In the genomic region with DNA sequence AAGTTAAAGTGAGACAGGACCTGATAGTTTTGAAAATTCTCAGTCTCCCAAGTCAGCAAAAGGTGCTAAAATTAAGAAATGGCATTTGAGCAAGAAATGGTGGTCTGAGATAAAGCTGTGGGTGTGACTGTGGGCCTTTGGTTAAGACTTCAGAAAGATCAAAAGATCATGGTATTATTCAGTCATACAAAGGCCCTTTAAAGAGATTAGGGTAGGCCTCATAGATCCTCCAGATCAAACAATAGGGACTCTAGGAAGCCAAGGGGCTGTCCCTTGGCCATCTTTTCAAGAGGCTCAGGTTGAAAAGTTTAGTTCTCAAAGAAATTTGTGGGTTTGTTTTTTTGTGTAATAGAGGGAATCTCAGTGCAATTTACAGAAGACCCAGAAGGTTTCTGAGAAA, we compare ENCODE assay signal across 26 cellular contexts. TPM values are rescaled to one million over a fixed set of nuclear protein-coding genes. Genes with fewer than 3 reads are reported as not detected.
DNase-seq lines count a peak whose midpoint lies in the region; ATAC-seq and TF ChIP-seq lines count a peak whose summit lies in the region.
"Had no signal": no experiment of that assay in that cellular context is flagged by ENCODE, and none has a peak within 500 bp of the region (broad histone marks: within the 10 kb centered on the region; RNA-seq: fewer than 3 reads in every experiment).

No MANE protein-coding gene starts in this region.

- peaks cover 16% of the 10 kb centered on the region for H3K4me1 Mint-ChIP-seq in activated CD8-positive, alpha-beta T cell treated with anti-CD3 and anti-CD28 coated beads for 36 hours (ENCODE audit: low read depth)
- H3K4me1 Mint-ChIP-seq in activated CD8-positive, alpha-beta T cell treated with anti-CD3 and anti-CD28 coated beads, Interleukin-2, amount 10 ng/mL, durations not matched to agents 7 days and 5 days (ENCODE audit: low read depth): peaks cover 12% of the 10 kb centered on the region
- H3K4me1 Mint-ChIP-seq in neural progenitor cell: peaks cover 31% of the 10 kb centered on the region
- no peaks in the 10 kb centered on the region for H3K4me1 Mint-ChIP-seq in CD14-positive monocyte
- H3K4me1 Mint-ChIP-seq in H9: peaks cover 17 to 24% of the 10 kb centered on the region in 2 experiments

- no peak overlapping the region for H2BK20ac ChIP-seq in H9 (ENCODE audit: low read depth, low read length, poor library complexity, severe bottlenecking)

- no peaks in the 10 kb centered on the region for H3K23me2 ChIP-seq in H9 (ENCODE audit: insufficient read length, low read depth, low read length, poor library complexity, severe bottlenecking)

- TF ChIP-seq CTCF in activated CD8-positive, alpha-beta T cell treated with anti-CD3 and anti-CD28 coated beads for 36 hours (IDR thresholded peaks at IDR 0.05): no peak
- TF ChIP-seq CTCF in neural progenitor cell (IDR thresholded peaks at IDR 0.05) (no peak), CD14-positive monocyte (IDR thresholded peaks at IDR 0.05) (no peak), H9 (conservative IDR thresholded peaks at IDR 0.05) (no peak)

- H3K36me3 Mint-ChIP-seq in activated CD8-positive, alpha-beta T cell treated with anti-CD3 and anti-CD28 coated beads for 36 hours (ENCODE audit: low read depth): no peaks in the 10 kb centered on the region
- H3K36me3 Mint-ChIP-seq in activated CD8-positive, alpha-beta T cell treated with anti-CD3 and anti-CD28 coated beads, Interleukin-2, amount 10 ng/mL, durations not matched to agents 7 days and 5 days (ENCODE audit: low read depth): no peaks in the 10 kb centered on the region
- H3K36me3 Mint-ChIP-seq in neural progenitor cell (no peaks in the 10 kb centered on the region), CD14-positive monocyte (no peaks in the 10 kb centered on the region), H9 (ENCODE audit: insufficient read depth in 1 of 3, low read depth in 3 of 3) (peaks cover 4 to 15% (median 11%) of the 10 kb centered on the region in 3 experiments; a peak in 6 of 7 replicates)

- no peak overlapping the region for H3T11ph ChIP-seq in H9 (ENCODE audit: low read length)

- no peak overlapping the region for H3K23ac ChIP-seq in H9 (ENCODE audit: insufficient read length, low read depth, low read length)

- no peak overlapping the region for H3K4me3 Mint-ChIP-seq in activated CD8-positive, alpha-beta T cell treated with anti-CD3 and anti-CD28 coated beads for 36 hours
- H3K4me3 Mint-ChIP-seq in activated CD8-positive, alpha-beta T cell treated with anti-CD3 and anti-CD28 coated beads, Interleukin-2, amount 10 ng/mL, durations not matched to agents 7 days and 5 days: no peak overlapping the region
- H3K4me3 Mint-ChIP-seq in neural progenitor cell (no peak overlapping the region), CD14-positive monocyte (no peak overlapping the region), H9 (no peak overlapping the region)

- ATAC-seq in activated CD8-positive, alpha-beta T cell treated with anti-CD3 and anti-CD28 coated beads for 36 hours: peak; percentile 94
- ATAC-seq in activated CD8-positive, alpha-beta T cell treated with anti-CD3 and anti-CD28 coated beads, Interleukin-2, amount 10 ng/mL, durations not matched to agents 7 days and 5 days: no peak

- POLR2A ChIA-PET in activated CD8-positive, alpha-beta T cell treated with anti-CD3 and anti-CD28 coated beads for 36 hours (lab: Charles Lee): interaction anchor here (0.6 kb wide), 1 partner anchor 79 kb away, joined by 3 read pairs; no protein-coding TSS in a partner anchor
- POLR2A ChIA-PET in activated CD8-positive, alpha-beta T cell treated with anti-CD3 and anti-CD28 coated beads, Interleukin-2, amount 10 ng/mL, durations not matched to agents 7 days and 5 days (lab: Charles Lee): no interaction called here

- no peaks in the 10 kb centered on the region for H3K79me2 ChIP-seq in neural progenitor cell (ENCODE audit: low read depth)
- H3K79me2 ChIP-seq in H9 (ENCODE audit: insufficient read depth, low read length): no peaks in the 10 kb centered on the region

- no peak overlapping the region for H3K27ac Mint-ChIP-seq in activated CD8-positive, alpha-beta T cell treated with anti-CD3 and anti-CD28 coated beads for 36 hours
- no peak overlapping the region for H3K27ac Mint-ChIP-seq in activated CD8-positive, alpha-beta T cell treated with anti-CD3 and anti-CD28 coated beads, Interleukin-2, amount 10 ng/mL, durations not matched to agents 7 days and 5 days
- H3K27ac Mint-ChIP-seq in neural progenitor cell (peak overlapping the region; percentile 23), CD14-positive monocyte (no peak overlapping the region), H9 (no peak overlapping the region; a peak in 1 of 7 replicates)

- peak; percentile 53 for DNase-seq in activated CD8-positive, alpha-beta T cell treated with anti-CD3 and anti-CD28 coated beads for 36 hours
- no peak for DNase-seq in activated CD8-positive, alpha-beta T cell treated with anti-CD3 and anti-CD28 coated beads, Interleukin-2, amount 10 ng/mL, durations not matched to agents 7 days and 5 days
- DNase-seq in neural progenitor cell (ENCODE audit: low spot score) (peak; percentile 78), CD14-positive monocyte (ENCODE audit: low spot score) (no peak), H9 (no peak), NCI-H524 (lab: John Stamatoyannopoulos, UW) (no peak)
- DNase-seq: 8988T, ACHN, BE2C, GOT3, HCEC 1CT, IMR-90, KG1, MG63, NCI-H1105 treated with DMSO at 0.1 percent for 48 hours, NCI-H146, NCI-H2029, NCI-H446 treated with DMSO at 0.1 percent for 48 hours, NCI-H526 treated with DMSO at 0.1 percent for 48 hours, PC-9, Right ventricle myocardium superior had no signal

- H3K4me2 ChIP-seq in neural progenitor cell (peak overlapping the region; percentile 59), H9 (ENCODE audit: insufficient read depth, insufficient read length, low read length) (no peak overlapping the region)
- H3K4me2 ChIP-seq: PC-9 had no signal

- H3K27me3 ChIP-seq in ectodermal cell (ENCODE audit: control insufficient read depth, insufficient read depth, low read length, poor library complexity, severe bottlenecking): no peaks in the 10 kb centered on the region
- peaks cover 85% of the 10 kb centered on the region for H3K27me3 ChIP-seq in neural progenitor cell
- no peaks in the 10 kb centered on the region for H3K27me3 ChIP-seq in H9 (ENCODE audit: insufficient read depth, low read length)
- H3K27me3 ChIP-seq: BE2C, MG63 had no signal

- H4K5ac ChIP-seq in H9 (ENCODE audit: insufficient read length, low read depth, low read length): no peak overlapping the region

- H3K9me3 Mint-ChIP-seq in activated CD8-positive, alpha-beta T cell treated with anti-CD3 and anti-CD28 coated beads for 36 hours: no peaks in the 10 kb centered on the region
- H3K9me3 Mint-ChIP-seq in activated CD8-positive, alpha-beta T cell treated with anti-CD3 and anti-CD28 coated beads, Interleukin-2, amount 10 ng/mL, durations not matched to agents 7 days and 5 days (ENCODE audit: insufficient read depth): no peaks in the 10 kb centered on the region
- H3K9me3 Mint-ChIP-seq in neural progenitor cell (peaks cover 14% of the 10 kb centered on the region), CD14-positive monocyte (peaks cover 0 to 16% (median 1%) of the 10 kb centered on the region in 7 donors), H9 (peaks cover 8 to 9% of the 10 kb centered on the region in 2 experiments; a peak in 4 of 5 replicates)

- H2AK5ac ChIP-seq in H9 (ENCODE audit: insufficient read length, low read length): no peak overlapping the region

- H4K20me1 ChIP-seq in neural progenitor cell (ENCODE audit: low read depth): peaks cover 35% of the 10 kb centered on the region
- H4K20me1 ChIP-seq in H9 (ENCODE audit: control insufficient read depth, insufficient read depth, insufficient read length): no peaks in the 10 kb centered on the region

- H3K9ac ChIP-seq in neural progenitor cell (no peak overlapping the region), H9 (ENCODE audit: extremely low read depth, insufficient read length, low read length) (no peak overlapping the region)

- H3K4me1 ChIP-seq in ectodermal cell (ENCODE audit: control insufficient read depth, insufficient read depth, low read length): peaks cover 14% of the 10 kb centered on the region
- peaks cover 17% of the 10 kb centered on the region for H3K4me1 ChIP-seq in neural progenitor cell
- H3K4me1 ChIP-seq in H9 (ENCODE audit: insufficient read depth, low read length): no peaks in the 10 kb centered on the region; the same call in 1 of the 2 replicates
- H3K4me1 ChIP-seq: BE2C had no signal

- no peaks in the 10 kb centered on the region for H3K36me3 ChIP-seq in ectodermal cell (ENCODE audit: control insufficient read depth, insufficient read depth, low read length)
- no peaks in the 10 kb centered on the region for H3K36me3 ChIP-seq in neural progenitor cell
- H3K36me3 ChIP-seq: BE2C, MG63 had no signal

- no peak overlapping the region for H2BK15ac ChIP-seq in H9 (ENCODE audit: low read depth, low read length)

- H3K56ac ChIP-seq in H9 (ENCODE audit: insufficient read length, low read depth, low read length): no peak overlapping the region

- H4K8ac ChIP-seq in H9 (replicated peaks; ENCODE audit: insufficient read length, low read depth, low read length): no peak overlapping the region

- H3K27ac ChIP-seq in ectodermal cell (ENCODE audit: insufficient read depth, low read depth, low read length, poor library complexity, severe bottlenecking): peak overlapping the region; percentile 86
- peak overlapping the region; percentile 89 for H3K27ac ChIP-seq in neural progenitor cell
- no peak overlapping the region for H3K27ac ChIP-seq in H9 (ENCODE audit: insufficient read length, low read depth, low read length)
- H3K27ac ChIP-seq: PC-9 had no signal

- no peak overlapping the region for H2BK120ac ChIP-seq in H9 (ENCODE audit: low read depth, low read length, poor library complexity, severe bottlenecking)

- no peak overlapping the region for H2AFZ ChIP-seq in neural progenitor cell (replicated peaks)
- no peak overlapping the region for H2AFZ ChIP-seq in H9 (ENCODE audit: low read length)
- H2AFZ ChIP-seq: PC-9 had no signal

- H3K4me3 ChIP-seq in ectodermal cell (ENCODE audit: insufficient read depth, low read depth, low read length) (no peak overlapping the region), neural progenitor cell (no peak overlapping the region)
- H3K4me3 ChIP-seq: MG63, PC-9 had no signal

- H2BK12ac ChIP-seq in H9 (ENCODE audit: insufficient read length, low read depth, low read length): no peak overlapping the region

- H2BK5ac ChIP-seq in H9 (ENCODE audit: insufficient read length, low read length): no peak overlapping the region

- intact Hi-C loops in activated CD8-positive, alpha-beta T cell treated with anti-CD3 and anti-CD28 coated beads for 36 hours (cut with micrococcal nuclease): no loop called here
- intact Hi-C loops in CD14-positive monocyte (cut with micrococcal nuclease): no loop called here

- peaks cover 2% of the 10 kb centered on the region for H3K9me3 ChIP-seq in ectodermal cell (ENCODE audit: control insufficient read depth, low read length)
- H3K9me3 ChIP-seq in neural progenitor cell (ENCODE audit: low read depth): no peaks in the 10 kb centered on the region
- no peaks in the 10 kb centered on the region for H3K9me3 ChIP-seq in H9 (ENCODE audit: control insufficient read depth, low read depth, low read length)
- H3K9me3 ChIP-seq: BE2C, MG63 had no signal

- peaks cover 8% of the 10 kb centered on the region for H3K27me3 Mint-ChIP-seq in activated CD8-positive, alpha-beta T cell treated with anti-CD3 and anti-CD28 coated beads for 36 hours
- H3K27me3 Mint-ChIP-seq in activated CD8-positive, alpha-beta T cell treated with anti-CD3 and anti-CD28 coated beads, Interleukin-2, amount 10 ng/mL, durations not matched to agents 7 days and 5 days (ENCODE audit: low read depth): peaks cover 6% of the 10 kb centered on the region
- H3K27me3 Mint-ChIP-seq in neural progenitor cell (ENCODE audit: insufficient read depth, low read depth) (peaks cover 5% of the 10 kb centered on the region), CD14-positive monocyte (ENCODE audit: low read depth in 3 of 3) (peaks cover 3 to 5% (median 4%) of the 10 kb centered on the region in 3 donors), H9 (ENCODE audit: low read depth) (peaks cover 8% of the 10 kb centered on the region)

- H3K18ac ChIP-seq in H9 (ENCODE audit: insufficient read length, low read depth, low read length): no peak overlapping the region

- H3F3A ChIP-seq in neural progenitor cell (ENCODE audit: low read depth): peaks cover 28% of the 10 kb centered on the region

- CTCF ChIA-PET in activated CD8-positive, alpha-beta T cell treated with anti-CD3 and anti-CD28 coated beads for 36 hours (lab: Charles Lee): no interaction called here
- CTCF ChIA-PET in activated CD8-positive, alpha-beta T cell treated with anti-CD3 and anti-CD28 coated beads, Interleukin-2, amount 10 ng/mL, durations not matched to agents 7 days and 5 days (lab: Charles Lee): no interaction called here

- H4K91ac ChIP-seq in H9 (ENCODE audit: insufficient read length, low read depth, low read length): no peak overlapping the region

- H3K79me1 ChIP-seq in H9 (ENCODE audit: insufficient read depth, low read depth, low read length, poor library complexity, severe bottlenecking): no peaks in the 10 kb centered on the region

- H3K14ac ChIP-seq in H9 (ENCODE audit: insufficient read depth, low read length): no peak overlapping the region

- no peak overlapping the region for H3K4ac ChIP-seq in H9 (ENCODE audit: low read depth, low read length)

RNA-seq across cellular contexts. Expression of gene HMGB4, which starts 8.4 kb away (rescaled TPM):
- total RNA-seq in activated CD8-positive, alpha-beta T cell treated with anti-CD3 and anti-CD28 coated beads for 36 hours: not detected
- total RNA-seq in activated CD8-positive, alpha-beta T cell treated with anti-CD3 and anti-CD28 coated beads, Interleukin-2, amount 10 ng/mL, durations not matched to agents 7 days and 5 days: not detected
- not detected for polyA plus RNA-seq in ectodermal cell (2013, experiment 1 of 4)
- not detected for polyA plus RNA-seq in ectodermal cell (2013, experiment 2 of 4)
- polyA plus RNA-seq in ectodermal cell (2013, experiment 3 of 4): not detected
- not detected for polyA plus RNA-seq in ectodermal cell (2013, experiment 4 of 4)
- total RNA-seq in neural progenitor cell (ENCODE audit: low replicate concordance) (not detected in 2 replicates), H9 (2021) (not detected in 2 replicates)
- not detected for polyA plus RNA-seq in CD14-positive monocyte
- total RNA-seq: Daoy, G401, IMR-90, PC-9, Right ventricle myocardium superior, RPMI7951, SK-MEL-5 had no signal
- polyA plus RNA-seq: IMR-90 had no signal

Comparison
In these comparisons a context has a peak if more than half of its experiments do, and no peak if none do; other contexts are left out.
1. DNase-seq: peak in activated CD8-positive, alpha-beta T cell treated with anti-CD3 and anti-CD28 coated beads for 36 hours (single experiment) and neural progenitor cell (single experiment); none in activated CD8-positive, alpha-beta T cell treated with anti-CD3 and anti-CD28 coated beads, Interleukin-2, amount 10 ng/mL, durations not matched to agents 7 days and 5 days (single experiment), CD14-positive monocyte (single experiment), H9 (single experiment) and NCI-H524 (0 of 2).